12 cellular contexts compared by ENCODE assay signal in the genomic region with DNA sequence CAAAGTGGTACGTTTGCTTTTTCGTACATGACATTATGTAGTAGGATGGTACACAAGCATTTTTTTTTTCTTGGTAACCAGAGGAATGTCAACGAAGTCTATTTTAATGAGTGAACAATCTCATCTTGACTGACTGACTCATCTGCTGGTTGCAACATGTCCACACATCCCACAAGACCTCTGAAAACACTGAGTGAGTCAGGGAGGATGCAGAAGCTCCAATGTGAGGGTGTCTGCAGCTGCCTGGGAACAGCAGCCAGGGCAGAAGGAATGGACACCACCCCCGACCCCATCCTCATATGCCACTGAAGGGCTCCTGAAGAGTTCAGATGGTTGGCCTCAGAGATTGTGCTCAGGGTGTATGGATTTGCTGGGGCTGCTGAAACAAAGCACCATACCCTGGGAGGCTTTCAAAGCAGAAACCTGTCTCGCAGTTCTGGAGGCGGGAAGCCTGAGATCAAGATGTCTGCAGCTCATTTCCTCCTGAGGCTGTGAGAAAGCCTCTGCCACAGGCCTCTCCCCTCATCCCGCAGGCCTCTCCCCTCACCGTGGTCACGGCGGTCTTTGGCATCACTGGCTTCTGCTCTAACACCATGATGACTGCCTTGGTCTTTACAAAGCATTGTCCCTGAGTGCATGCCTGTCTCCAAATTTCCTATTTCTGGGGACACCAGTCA.
DNase-seq lines count a peak whose midpoint lies in the region; ATAC-seq, FAIRE-seq and TF ChIP-seq lines count a peak whose summit lies in the region.
"Had no signal": no experiment of that assay in that cellular context is flagged by ENCODE, and none has a peak within 500 bp of the region (broad histone marks: within the 10 kb centered on the region; RNA-seq: fewer than 3 reads in every experiment).

No MANE protein-coding gene starts in this region.

- H2BK120ac ChIP-seq in IMR-90 (ENCODE audit: low read depth, low read length), result peak overlapping the region; percentile 11; the same call in 1 of the 2 replicates

- 80% methylated on average over 1 of the region's 10 CpGs; no CpG with 5 or more reads in 1 of the 2 experiments for WGBS in IMR-90 (ENCODE audit: extremely low coverage in 2 of 2, insufficient read length in 1 of 2), 2 experiments

- no peak overlapping the region for H2AK5ac ChIP-seq in IMR-90 (ENCODE audit: low read depth, low read length)

- H2AK9ac ChIP-seq in IMR-90 (replicated peaks; ENCODE audit: low read depth, low read length, poor library complexity), result peak overlapping the region; percentile 71

- H3K27ac ChIP-seq in IMR-90 (ENCODE audit: insufficient read depth, low read length) (no peak overlapping the region), kidney (ENCODE audit: low read depth in 2 of 2, low read length in 2 of 2) (no peak overlapping the region)

- no peak overlapping the region for H3K18ac ChIP-seq in IMR-90 (ENCODE audit: low read depth, low read length)

- H2AFZ ChIP-seq in IMR-90 (replicated peaks; ENCODE audit: low read length, poor library complexity), result peak overlapping the region; percentile 65

- H3K9me1 ChIP-seq in IMR-90 (ENCODE audit: insufficient read depth, low read length), result no peaks in the 10 kb centered on the region

- no peak overlapping the region for H3K56ac ChIP-seq in IMR-90 (ENCODE audit: extremely low read depth, insufficient read depth, low read length)

- no TSS peak for BruUV-seq in IMR-90 (replicated peaks; lab: Mats Ljungman, UMichigan)

- no peak overlapping the region for H2BK5ac ChIP-seq in IMR-90 (ENCODE audit: low read depth, low read length, poor library complexity, severe bottlenecking)

- H3K4me3 ChIP-seq in IMR-90 (ENCODE audit: insufficient read depth, low read depth, low read length) (no peak overlapping the region), kidney (ENCODE audit: low read length in 2 of 2) (no peak overlapping the region)
- H3K4me3 ChIP-seq: skin epidermis had no signal

- TF ChIP-seq POLR2A in IMR-90 (IDR thresholded peaks at IDR 0.05; ENCODE audit: low read depth, low read length) (no peak), GM12892 (IDR thresholded peaks at IDR 0.05; ENCODE audit: low read depth, low read length) (no peak)

- no peak overlapping the region for H3K9ac ChIP-seq in IMR-90 (ENCODE audit: low read depth, low read length)
- no peak overlapping the region for H3K9ac ChIP-seq in kidney (ENCODE audit: low read length in 2 of 2)

- H4K20me1 ChIP-seq in IMR-90 (ENCODE audit: insufficient read depth, low read length), result no peaks in the 10 kb centered on the region

- dilution Hi-C loops in IMR-90 (cut with HindIII; ENCODE audit: low sequenced_read_pairs, unreplicated experiment), result no loop called here

- H4K8ac ChIP-seq in IMR-90 (ENCODE audit: low read depth in 2 of 2, low read length in 2 of 2), result no peak overlapping the region

- H3K36me3 ChIP-seq in IMR-90 (ENCODE audit: control insufficient read depth, insufficient read depth, low read length), result no peaks in the 10 kb centered on the region
- no peaks in the 10 kb centered on the region for H3K36me3 ChIP-seq in kidney (ENCODE audit: control insufficient read depth in 1 of 2, insufficient read depth in 2 of 2, low read length in 2 of 2)

- no peak overlapping the region; the same call in 1 of the 2 replicates for H2BK20ac ChIP-seq in IMR-90 (ENCODE audit: low read depth, low read length)

- no peak overlapping the region for H4K5ac ChIP-seq in IMR-90 (ENCODE audit: low read depth, low read length)

- H3K9me3 ChIP-seq in IMR-90 (ENCODE audit: control insufficient read depth, insufficient read depth, low read length), result peaks cover 5% of the 10 kb centered on the region
- H3K9me3 ChIP-seq in kidney (ENCODE audit: control insufficient read depth in 1 of 2, low read length in 2 of 2), result no peaks in the 10 kb centered on the region

- no peak overlapping the region for H2BK15ac ChIP-seq in IMR-90 (ENCODE audit: low read depth, low read length)

- ATAC-seq in IMR-90 (ENCODE audit: low read depth), result peak; percentile 82
- no peak for ATAC-seq in GM18873 (IDR thresholded peaks at IDR 0.05; ENCODE audit: low FRiP score, unreplicated experiment)

- H3K27me3 ChIP-seq in IMR-90 (ENCODE audit: control insufficient read depth, insufficient read depth, low read length), result no peaks in the 10 kb centered on the region

- POLR2A ChIA-PET in IMR-90 (lab: Charles Lee; ENCODE audit: unreplicated experiment), result no interaction called here

- CTCF ChIA-PET in IMR-90 (lab: Yijun Ruan, JAX), result no interaction called here

- H3K4me1 ChIP-seq in IMR-90 (ENCODE audit: control insufficient read depth, insufficient read depth, low read length), result no peaks in the 10 kb centered on the region
- H3K4me1 ChIP-seq in kidney (ENCODE audit: control insufficient read depth in 1 of 2, insufficient read depth in 1 of 2, low read depth in 1 of 2, low read length in 2 of 2), result no peaks in the 10 kb centered on the region

- DNase-seq in ACHN (peak; percentile 75), IMR-90 (peak; percentile 85), astrocyte of the hippocampus (ENCODE audit: low read depth, low spot score) (peak; percentile 74), kidney tubule cell (ENCODE audit: low spot score) (peak; percentile 95), GM12892 (ENCODE audit: insufficient read length) (no peak), NCI-H1694 (lab: John Stamatoyannopoulos, UW) (no peak), kidney (no peak)
- DNase-seq: activated CD8-positive, alpha-beta memory T cell treated with anti-CD3 and anti-CD28 coated beads, Interleukin-2, amount 50 U/mL, for 4 hours; KG1; stimulated activated CD8-positive, alpha-beta memory T cell treated with anti-CD3 and anti-CD28 coated beads, Interleukin-4, amount 100 ng/mL, for 48 hours had no signal

- no peaks in the 10 kb centered on the region for H3K79me1 ChIP-seq in IMR-90 (ENCODE audit: low read depth in 1 of 2, low read length in 2 of 2)

- H3K14ac ChIP-seq in IMR-90 (replicated peaks; ENCODE audit: low read depth, low read length), result no peak overlapping the region

- H4K91ac ChIP-seq in IMR-90 (ENCODE audit: insufficient read depth, low read depth, low read length), result no peak overlapping the region; the same call in 1 of the 2 replicates

- intact Hi-C loops in IMR-90 (cut with micrococcal nuclease), result loop anchor here (2.0 to 10.0 kb wide), 2 partner anchors 34 to 122 kb away; a partner anchor contains a TSS
- intact Hi-C loops in kidney (cut with DNase I), result no loop called here

- no peak for FAIRE-seq in GM12892 (lab: Jason Lieb, UNC)
- FAIRE-seq in kidney (lab: Jason Lieb, UNC), result no peak

- H3K23ac ChIP-seq in IMR-90 (ENCODE audit: low read depth, low read length), result no peak overlapping the region

- H3K4me2 ChIP-seq in IMR-90 (ENCODE audit: low read depth, low read length), result 0 out of 2 replicates have a peak overlapping the region, but pooled peaks have one; percentile 13

- TF ChIP-seq CTCF in IMR-90 (conservative IDR thresholded peaks at IDR 0.05; ENCODE audit: low read depth, low read length) (no peak), kidney (IDR thresholded peaks at IDR 0.05; ENCODE audit: borderline replicate concordance, extremely low read depth, insufficient read depth) (no peak)

- peak overlapping the region; percentile 71 for H3K4ac ChIP-seq in IMR-90 (ENCODE audit: low read depth, low read length)

- no peak for TF ChIP-seq RAD21 in IMR-90 (IDR thresholded peaks at IDR 0.05; ENCODE audit: low read length)

- in situ Hi-C loops in ACHN (cut with HindIII; ENCODE audit: low pct_ligation_motif_present, low pct_unique_long_range_greater_than_20kb, low sequenced_read_pairs) (no loop called here), IMR-90 (cut with MboI; ENCODE audit: low sequenced_read_pairs) (no loop called here)

TF ChIP-seq in IMR-90, 13 proteins besides CTCF, POLR2A, EP300 and RAD21:
- peak; percentile 9; the same call in 1 of the 2 replicates for TF ChIP-seq FOS (IDR thresholded peaks at IDR 0.05; ENCODE audit: low read depth, low read length)
- TF ChIP-seq RFX5 (IDR thresholded peaks at IDR 0.05; ENCODE audit: low read depth, low read length), result no peak
- TF ChIP-seq CEBPB (IDR thresholded peaks at IDR 0.05; ENCODE audit: low read depth, low read length), result peak; percentile 93
TF ChIP-seq in IMR-90: peak in this region for 2.

Comparison
In these comparisons a context has a peak if more than half of its experiments do, and no peak if none do; other contexts are left out.
1. DNase-seq: peak in ACHN (single experiment), IMR-90 (single experiment), astrocyte of the hippocampus (single experiment) and kidney tubule cell (single experiment); none in GM12892 (single experiment), NCI-H1694 (single experiment) and kidney (single experiment).